7 cellular contexts compared by ENCODE assay signal in the genomic region with DNA sequence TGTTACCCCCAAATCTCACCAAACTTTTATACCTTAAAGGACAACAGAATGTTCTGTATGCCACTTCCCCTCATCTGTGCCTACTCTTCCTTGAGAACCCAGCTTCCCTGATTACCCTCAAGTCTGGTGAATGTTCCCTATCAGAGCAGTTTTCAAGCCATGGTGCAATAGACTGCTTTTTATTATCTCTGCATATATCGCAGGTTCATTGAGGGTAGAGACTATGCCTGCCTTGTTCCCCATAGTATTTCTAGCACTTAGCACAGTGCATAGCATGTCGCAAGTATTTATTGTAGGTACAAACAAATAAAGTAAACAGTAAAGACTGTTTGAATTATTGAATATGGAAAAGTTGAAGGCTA.
DNase-seq lines count a peak whose midpoint lies in the region; ATAC-seq lines count a peak whose summit lies in the region.

No MANE protein-coding gene starts in this region.

- no peaks in the 10 kb centered on the region for H3K9me3 ChIP-seq in esophagus (ENCODE audit: control insufficient read depth in 2 of 2, insufficient read depth in 1 of 2, low read depth in 1 of 2, low read length in 1 of 2)

- H3K36me3 ChIP-seq in esophagus (ENCODE audit: control insufficient read depth in 2 of 2, insufficient read depth in 2 of 2, low read length in 1 of 2), result peaks cover 0 to 3% of the 10 kb centered on the region in 2 donors

- peak overlapping the region; percentile 83 to 88 for H3K27ac ChIP-seq in esophagus (ENCODE audit: low read depth in 2 of 2, low read length in 1 of 2)

- H3K4me3 Mint-ChIP-seq in IgD-negative memory B cell, result peak overlapping the region; percentile 83 to 93 (median 86)
- H3K4me3 Mint-ChIP-seq in stimulated activated memory B cell treated with anti-CD40 and anti-IgM and Interleukin-4, amounts not matched to agents 10 μg/mL and 1 μg/mL and 100 μg/mL, for 72 hours, result peak overlapping the region; percentile 63

- no peaks in the 10 kb centered on the region for H3K27me3 Mint-ChIP-seq in IgD-negative memory B cell
- H3K27me3 Mint-ChIP-seq in stimulated activated memory B cell treated with anti-CD40 and anti-IgM and Interleukin-4, amounts not matched to agents 10 μg/mL and 1 μg/mL and 100 μg/mL, for 72 hours, result no peaks in the 10 kb centered on the region

- ATAC-seq in GM21390 (IDR thresholded peaks at IDR 0.05; ENCODE audit: unreplicated experiment), result peak; percentile 35
- ATAC-seq in stimulated activated memory B cell treated with anti-CD40 and anti-IgM and Interleukin-4, amounts not matched to agents 10 μg/mL and 1 μg/mL and 100 μg/mL, for 72 hours, result no peak

- H3K27me3 ChIP-seq in esophagus (ENCODE audit: control insufficient read depth in 1 of 2, insufficient read depth in 2 of 2, low read length in 2 of 2), result no peaks in the 10 kb centered on the region

- peaks cover 5% of the 10 kb centered on the region for H3K36me3 Mint-ChIP-seq in IgD-negative memory B cell
- H3K36me3 Mint-ChIP-seq in stimulated activated memory B cell treated with anti-CD40 and anti-IgM and Interleukin-4, amounts not matched to agents 10 μg/mL and 1 μg/mL and 100 μg/mL, for 72 hours, result peaks cover 25% of the 10 kb centered on the region

- H3K4me3 ChIP-seq in esophagus (ENCODE audit: low read depth in 1 of 2, low read length in 2 of 2), result peak overlapping the region in 1 of 2 donors; percentile 9

- peak overlapping the region; percentile 90 to 97 (median 97) for H3K27ac Mint-ChIP-seq in IgD-negative memory B cell
- H3K27ac Mint-ChIP-seq in stimulated activated memory B cell treated with anti-CD40 and anti-IgM and Interleukin-4, amounts not matched to agents 10 μg/mL and 1 μg/mL and 100 μg/mL, for 72 hours, result peak overlapping the region; percentile 77

- H3K4me1 Mint-ChIP-seq in IgD-negative memory B cell, result peaks cover 22 to 32% (median 25%) of the 10 kb centered on the region in 3 donors
- peaks cover 40% of the 10 kb centered on the region for H3K4me1 Mint-ChIP-seq in stimulated activated memory B cell treated with anti-CD40 and anti-IgM and Interleukin-4, amounts not matched to agents 10 μg/mL and 1 μg/mL and 100 μg/mL, for 72 hours

- no peaks in the 10 kb centered on the region for H3K9me3 Mint-ChIP-seq in IgD-negative memory B cell
- H3K9me3 Mint-ChIP-seq in stimulated activated memory B cell treated with anti-CD40 and anti-IgM and Interleukin-4, amounts not matched to agents 10 μg/mL and 1 μg/mL and 100 μg/mL, for 72 hours, result no peaks in the 10 kb centered on the region

- no peak for DNase-seq in DMS153 (lab: John Stamatoyannopoulos, UW)
- no peak for DNase-seq in DMS 273 (lab: John Stamatoyannopoulos, UW; ENCODE audit: unreplicated experiment)
- DNase-seq in NCI-H2081 treated with DMSO at 0.1 percent for 48 hours (lab: John Stamatoyannopoulos, UW), result no peak

- 49 to 74% methylated on average over 2 of the region's 2 CpGs for WGBS in esophagus, 2 donors

- peaks cover 0 to 4% of the 10 kb centered on the region in 2 donors for H3K4me1 ChIP-seq in esophagus (ENCODE audit: control insufficient read depth in 2 of 2, insufficient read depth in 2 of 2, low read length in 1 of 2)
